24 cellular contexts compared by ENCODE assay signal in the genomic region with DNA sequence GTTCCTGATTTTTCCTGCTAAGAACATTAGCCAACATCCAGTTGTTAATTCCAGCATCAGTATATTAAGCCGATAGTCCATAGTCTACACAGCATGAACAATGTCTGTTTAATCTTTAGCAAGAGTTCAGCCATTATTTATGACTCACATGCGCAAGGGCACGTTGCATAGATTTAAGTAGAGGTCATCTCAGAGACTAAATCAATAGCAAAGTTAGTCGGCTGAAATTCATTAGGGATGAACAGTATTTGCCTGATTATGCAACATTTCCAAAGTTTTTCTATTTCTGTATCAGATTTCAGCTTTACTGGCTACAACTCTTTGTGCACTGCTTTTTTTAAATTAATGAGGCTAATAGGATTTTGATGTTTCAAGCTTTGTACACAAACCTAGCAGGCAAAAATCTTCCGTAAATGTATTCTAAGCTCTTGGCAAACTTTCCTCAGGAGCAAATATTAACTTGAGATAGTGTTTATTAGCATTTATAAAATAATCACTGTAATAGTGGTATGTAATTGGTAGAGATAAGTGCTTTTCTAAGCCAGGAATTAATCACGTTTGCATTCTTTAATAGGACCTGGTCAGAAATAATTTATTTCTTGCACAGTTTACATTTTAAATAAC.
A peak's percentile ranks its signal among the peaks of the same experiment; 100 is the strongest.
DNase-seq lines count a peak whose midpoint lies in the region; ATAC-seq, FAIRE-seq and TF ChIP-seq lines count a peak whose summit lies in the region.
"Had no signal": no experiment of that assay in that cellular context is flagged by ENCODE, and none has a peak within 500 bp of the region (broad histone marks: within the 10 kb centered on the region; RNA-seq: fewer than 3 reads in every experiment).

No MANE protein-coding gene starts in this region.

- FAIRE-seq in pancreas (lab: Jason Lieb, UNC) = no peak
- FAIRE-seq: colon, endometrium, urothelium cell line had no signal

- H3K36me3 Mint-ChIP-seq in Caco-2 (ENCODE audit: insufficient read depth, unreplicated experiment) = no peaks in the 10 kb centered on the region
- H3K36me3 Mint-ChIP-seq: activated naive CD4-positive, alpha-beta T cell treated with anti-CD3 and anti-CD28 coated beads, Interleukin-2, amount 50 U/mL, for 24 hours; naive B cell; T-cell had no signal

- no peaks in the 10 kb centered on the region for H3K9me3 ChIP-seq in Caco-2
- no peaks in the 10 kb centered on the region for H3K9me3 ChIP-seq in pancreas
- H3K9me3 ChIP-seq: BLaER1, gastrocnemius medialis, ovary had no signal

- H3K4me3 Mint-ChIP-seq in Caco-2 (ENCODE audit: unreplicated experiment) = no peak overlapping the region
- H3K4me3 Mint-ChIP-seq: activated CD4-positive, alpha-beta memory T cell treated with anti-CD3 and anti-CD28 coated beads, Interleukin-2, amount 10 ng/mL, durations not matched to agents 7 days and 5 days; activated naive CD4-positive, alpha-beta T cell treated with anti-CD3 and anti-CD28 coated beads, Interleukin-2, amount 50 U/mL, for 24 hours; activated T-cell treated with anti-CD3 and anti-CD28 coated beads, Interleukin-2, amount 50 U/mL, for 24 hours; naive B cell; T-cell had no signal

- H3K27ac Mint-ChIP-seq in Caco-2 (ENCODE audit: unreplicated experiment) = no peak overlapping the region
- H3K27ac Mint-ChIP-seq: activated CD4-positive, alpha-beta memory T cell treated with anti-CD3 and anti-CD28 coated beads, Interleukin-2, amount 10 ng/mL, durations not matched to agents 7 days and 5 days; activated naive CD4-positive, alpha-beta T cell treated with anti-CD3 and anti-CD28 coated beads, Interleukin-2, amount 50 U/mL, for 24 hours; activated T-cell treated with anti-CD3 and anti-CD28 coated beads, Interleukin-2, amount 50 U/mL, for 24 hours; naive B cell; T-cell had no signal

- H3K4me1 ChIP-seq in Caco-2 (peaks cover 27% of the 10 kb centered on the region), pancreas (peaks cover 4 to 8% (median 8%) of the 10 kb centered on the region in 3 donors)
- H3K4me1 ChIP-seq: gastrocnemius medialis had no signal

- no peaks in the 10 kb centered on the region for H3K36me3 ChIP-seq in Caco-2 (ENCODE audit: control insufficient read depth, insufficient read depth, low read length)
- no peaks in the 10 kb centered on the region for H3K36me3 ChIP-seq in pancreas
- H3K36me3 ChIP-seq: BLaER1, gastrocnemius medialis, ovary had no signal

- H3K27ac ChIP-seq in pancreas = no peak overlapping the region
- H3K27ac ChIP-seq: BLaER1, gastrocnemius medialis had no signal

- H3K27me3 Mint-ChIP-seq in Caco-2 (ENCODE audit: insufficient read depth, unreplicated experiment) = no peaks in the 10 kb centered on the region
- H3K27me3 Mint-ChIP-seq: activated CD4-positive, alpha-beta memory T cell treated with anti-CD3 and anti-CD28 coated beads, Interleukin-2, amount 10 ng/mL, durations not matched to agents 7 days and 5 days; activated naive CD4-positive, alpha-beta T cell treated with anti-CD3 and anti-CD28 coated beads, Interleukin-2, amount 50 U/mL, for 24 hours; activated T-cell treated with anti-CD3 and anti-CD28 coated beads, Interleukin-2, amount 50 U/mL, for 24 hours; T-cell had no signal

- peak in 3 of 4 donors; percentile 43 to 61 (median 59) for ATAC-seq in pancreas
- ATAC-seq in left ventricle myocardium superior = no peak
- ATAC-seq in GM21390 (IDR thresholded peaks at IDR 0.05; ENCODE audit: unreplicated experiment) = no peak
- no peak for ATAC-seq in GM18861 (IDR thresholded peaks at IDR 0.05; ENCODE audit: unreplicated experiment)
- ATAC-seq: gastrocnemius medialis, T-cell had no signal

- TF ChIP-seq POLR2A in lower leg skin (IDR thresholded peaks at IDR 0.05) = no peak

- H3K27me3 ChIP-seq in Caco-2 (replicated peaks; ENCODE audit: control insufficient read depth, insufficient read depth, low read length) (no peaks in the 10 kb centered on the region), pancreas (peaks cover 0 to 6% (median 2%) of the 10 kb centered on the region in 4 donors)
- H3K27me3 ChIP-seq: BLaER1, ovary had no signal

- H3K4me3 ChIP-seq in Caco-2 (ENCODE audit: low read depth, low read length) (no peak overlapping the region), pancreas (no peak overlapping the region), lower leg skin (ENCODE audit: low read depth, poor library complexity, severe bottlenecking) (no peak overlapping the region)
- H3K4me3 ChIP-seq: BLaER1, gastrocnemius medialis, lung, ovary had no signal

- no TSS peak for BruUV-seq in Caco-2 (replicated peaks; lab: Mats Ljungman, UMichigan)

- DNase-seq in Caco-2 = peak; percentile 66 to 75
- DNase-seq in NCI-H146 (lab: John Stamatoyannopoulos, UW) = peak; percentile 51
- DNase-seq in fibroblast of peridontal ligament (ENCODE audit: extremely low read depth) = peak; percentile 54
- DNase-seq in pancreas = no peak
- DNase-seq in left ventricle myocardium superior = no peak
- DNase-seq in lower leg skin (ENCODE audit: low spot score in 2 of 2) = no peak
- DNase-seq: activated CD4-positive, alpha-beta memory T cell treated with anti-CD3 and anti-CD28 coated beads, Interleukin-2, amount 10 ng/mL, durations not matched to agents 7 days and 5 days; activated T-cell treated with anti-CD3 and anti-CD28 coated beads, Interleukin-2, amount 50 U/mL, for 24 hours; DMS 273 treated with DMSO at 0.1 percent for 48 hours; gastrocnemius medialis; naive B cell; NCI-H187 treated with DMSO at 0.1 percent for 48 hours; ovary; Right ventricle myocardium superior; stimulated activated CD8-positive, alpha-beta memory T cell treated with anti-CD3 and anti-CD28 coated beads, Interleukin-4, amount 100 ng/mL, for 48 hours; T-cell had no signal

- CTCF ChIA-PET in Caco-2 (lab: Charles Lee) = no interaction called here

- TF ChIP-seq CTCF in Caco-2 (IDR thresholded peaks at IDR 0.05; ENCODE audit: insufficient read depth in 1 of 2, low read depth in 1 of 2, low read length in 1 of 2, severe bottlenecking in 1 of 2, unreplicated experiment in 1 of 2) = no peak
- TF ChIP-seq CTCF in pancreas (IDR thresholded peaks at IDR 0.05) = no peak
- no peak for TF ChIP-seq CTCF in lower leg skin (IDR thresholded peaks at IDR 0.05)

- no peaks in the 10 kb centered on the region for H3K9me3 Mint-ChIP-seq in Caco-2 (ENCODE audit: unreplicated experiment)
- H3K9me3 Mint-ChIP-seq: activated CD4-positive, alpha-beta memory T cell treated with anti-CD3 and anti-CD28 coated beads, Interleukin-2, amount 10 ng/mL, durations not matched to agents 7 days and 5 days; activated naive CD4-positive, alpha-beta T cell treated with anti-CD3 and anti-CD28 coated beads, Interleukin-2, amount 50 U/mL, for 24 hours; activated T-cell treated with anti-CD3 and anti-CD28 coated beads, Interleukin-2, amount 50 U/mL, for 24 hours; naive B cell; T-cell had no signal

- intact Hi-C loops in Caco-2 (cut with micrococcal nuclease; ENCODE audit: unreplicated experiment) (loop anchor here (1.0 to 5.0 kb wide), 6 partner anchors 16 to 579 kb away; a partner anchor contains a TSS), pancreas (cut with DNase I) (no loop called here), left ventricle myocardium superior (cut with micrococcal nuclease) (no loop called here), lower leg skin (cut with DNase I; ENCODE audit: low total_unique reads) (no loop called here)

- 10% methylated on average over 6 of the region's 6 CpGs for WGBS in pancreas, 2 donors
- WGBS in lower leg skin, 2 donors = 59 to 64% methylated on average over 6 of the region's 6 CpGs

- peaks cover 24% of the 10 kb centered on the region for H3K4me1 Mint-ChIP-seq in Caco-2 (ENCODE audit: low read depth, unreplicated experiment)
- H3K4me1 Mint-ChIP-seq: naive B cell had no signal

- POLR2A ChIA-PET in Caco-2 (lab: Charles Lee) = no interaction called here

Comparison
In these comparisons a context has a peak if more than half of its experiments do, and no peak if none do; other contexts are left out.
1. DNase-seq: peak in Caco-2 (2 of 2), NCI-H146 (single experiment) and fibroblast of peridontal ligament (single experiment); none in pancreas (0 of 6), left ventricle myocardium superior (single experiment) and lower leg skin (0 of 2).
2. ATAC-seq: peak in pancreas (3 of 4); none in left ventricle myocardium superior (single experiment), GM21390 (single experiment) and GM18861 (single experiment).